In genomic region chr7:18202315-18203045, GRCh38 we compare ENCODE assay signal across 18 cellular contexts.
A peak's percentile ranks its signal among the peaks of the same experiment; 100 is the strongest.
DNase-seq lines count a peak whose midpoint lies in the region; ATAC-seq and TF ChIP-seq lines count a peak whose summit lies in the region.
"Had no signal": no experiment of that assay in that cellular context is flagged by ENCODE, and none has a peak within 500 bp of the region (broad histone marks: within the 10 kb centered on the region; RNA-seq: fewer than 3 reads in every experiment).

No MANE protein-coding gene starts in this region.

- no peak overlapping the region for H3K4me3 ChIP-seq in esophagus muscularis mucosa
- no peak overlapping the region for H3K4me3 ChIP-seq in smooth muscle cell
- no peak overlapping the region for H3K4me3 ChIP-seq in dorsolateral prefrontal cortex
- H3K4me3 ChIP-seq in psoas muscle, result no peak overlapping the region
- H3K4me3 ChIP-seq: adrenal gland had no signal

- no peaks in the 10 kb centered on the region for H3F3A ChIP-seq in smooth muscle cell (ENCODE audit: low read depth)

- DNase-seq in NAMALWA (ENCODE audit: low spot score), result peak; percentile 46
- DNase-seq in esophagus muscularis mucosa (ENCODE audit: extremely low spot score), result no peak
- DNase-seq in smooth muscle cell (lab: John Stamatoyannopoulos, UW; ENCODE audit: unreplicated experiment), result no peak
- no peak for DNase-seq in dorsolateral prefrontal cortex
- DNase-seq in inferior parietal cortex (ENCODE audit: extremely low spot score), result no peak
- DNase-seq in psoas muscle, result no peak
- DNase-seq: activated CD4-positive, alpha-beta T cell treated with anti-CD3 and anti-CD28 coated beads for 4 hours; activated T-cell treated with anti-CD3 and anti-CD28 coated beads, Interleukin-2, amount 50 U/mL, for 48 hours; adrenal gland; EL; naive thymus-derived CD4-positive, alpha-beta T cell; NCI-H345; stimulated activated CD4-positive, alpha-beta T cell treated with anti-CD3 and anti-CD28 coated beads, Interleukin-4, amount 100 ng/mL, for 1 hour; T-helper 17 cell had no signal

- H3K9me3 ChIP-seq in esophagus muscularis mucosa, result no peaks in the 10 kb centered on the region
- H3K9me3 ChIP-seq in smooth muscle cell (replicated peaks; ENCODE audit: low read depth), result no peaks in the 10 kb centered on the region
- H3K9me3 ChIP-seq in psoas muscle, result no peaks in the 10 kb centered on the region
- H3K9me3 ChIP-seq: adrenal gland had no signal

- H3K27ac ChIP-seq in esophagus muscularis mucosa (replicated peaks in 1 of 4) (peak overlapping the region; percentile 16 to 70 (median 68)), smooth muscle cell (ENCODE audit: low read depth) (no peak overlapping the region), dorsolateral prefrontal cortex (no peak overlapping the region), psoas muscle (no peak overlapping the region)
- H3K27ac ChIP-seq: HL-60 had no signal

- no peak overlapping the region for H3K4me2 ChIP-seq in smooth muscle cell

- intact Hi-C loops in esophagus muscularis mucosa (cut with DNase I), result no loop called here
- intact Hi-C loops in dorsolateral prefrontal cortex (cut with DNase I), result no loop called here
- intact Hi-C loops in psoas muscle (cut with DNase I), result no loop called here

- TF ChIP-seq POLR2A in esophagus muscularis mucosa (IDR thresholded peaks at IDR 0.05; ENCODE audit: low read depth), result no peak

- H4K20me1 ChIP-seq in smooth muscle cell (ENCODE audit: low read depth), result no peaks in the 10 kb centered on the region

- TF ChIP-seq CTCF in esophagus muscularis mucosa (IDR thresholded peaks at IDR 0.05) (no peak), smooth muscle cell (IDR thresholded peaks at IDR 0.05; ENCODE audit: borderline replicate concordance, insufficient read depth, poor library complexity, severe bottlenecking) (no peak), dorsolateral prefrontal cortex (IDR thresholded peaks at IDR 0.05 in 54 of 56, conservative IDR thresholded peaks at IDR 0.05 in 2 of 56; ENCODE audit: low read depth in 1 of 56, partially characterized antibody in 56 of 56) (no peak), psoas muscle (IDR thresholded peaks at IDR 0.05) (no peak)

- WGBS in esophagus muscularis mucosa, result 77% methylated on average over 3 of the region's 3 CpGs
- WGBS in smooth muscle cell (ENCODE audit: low lambda C conversion rate), result 95% methylated on average over 3 of the region's 3 CpGs
- WGBS in psoas muscle, 3 donors, result 88 to 90% (median 89%) methylated on average over 3 of the region's 3 CpGs

- ATAC-seq in GM18511 (IDR thresholded peaks at IDR 0.05; ENCODE audit: unreplicated experiment), result peak; percentile 82
- peak; percentile 54 for ATAC-seq in HG02678 (IDR thresholded peaks at IDR 0.05; ENCODE audit: unreplicated experiment)
- no peak for ATAC-seq in psoas muscle
- ATAC-seq: naive thymus-derived CD4-positive, alpha-beta T cell; stimulated activated effector memory CD8-positive, alpha-beta T cell treated with anti-CD3 and anti-CD28 coated beads, Interleukin-12 subunit alpha, Interleukin-12 subunit beta, amount 100 ng/mL, for 72 hours; T-helper 17 cell had no signal

- H3K79me2 ChIP-seq in smooth muscle cell (ENCODE audit: low read depth), result no peaks in the 10 kb centered on the region

- H2AFZ ChIP-seq in smooth muscle cell (ENCODE audit: low read depth), result no peak overlapping the region

- TF ChIP-seq EP300 in esophagus muscularis mucosa (IDR thresholded peaks at IDR 0.05), result no peak

- H3K36me3 ChIP-seq in esophagus muscularis mucosa, result no peaks in the 10 kb centered on the region
- H3K36me3 ChIP-seq in smooth muscle cell (ENCODE audit: low read depth), result no peaks in the 10 kb centered on the region
- no peaks in the 10 kb centered on the region for H3K36me3 ChIP-seq in psoas muscle (ENCODE audit: insufficient read depth in 1 of 2, low read depth in 1 of 2)
- H3K36me3 ChIP-seq: adrenal gland had no signal

- H3K27me3 ChIP-seq in esophagus muscularis mucosa, result no peaks in the 10 kb centered on the region
- no peaks in the 10 kb centered on the region for H3K27me3 ChIP-seq in smooth muscle cell (ENCODE audit: low read depth)
- no peaks in the 10 kb centered on the region for H3K27me3 ChIP-seq in dorsolateral prefrontal cortex
- no peaks in the 10 kb centered on the region for H3K27me3 ChIP-seq in psoas muscle (ENCODE audit: insufficient read depth in 3 of 3, low read length in 2 of 3)
- H3K27me3 ChIP-seq: adrenal gland had no signal

- H3K4me1 ChIP-seq in esophagus muscularis mucosa, result peaks cover 7 to 68% (median 41%) of the 10 kb centered on the region in 4 donors
- no peaks in the 10 kb centered on the region for H3K4me1 ChIP-seq in smooth muscle cell (ENCODE audit: low read depth)
- no peaks in the 10 kb centered on the region for H3K4me1 ChIP-seq in psoas muscle
- H3K4me1 ChIP-seq: adrenal gland had no signal

- H3K9ac ChIP-seq in smooth muscle cell (ENCODE audit: low read depth), result no peak overlapping the region

Comparison
In these comparisons a context has a peak if more than half of its experiments do, and no peak if none do; other contexts are left out.
1. ATAC-seq: peak in GM18511 (single experiment) and HG02678 (single experiment); none in psoas muscle (0 of 4).
2. H3K27ac ChIP-seq: peak in esophagus muscularis mucosa (4 of 4); none in smooth muscle cell (single experiment), dorsolateral prefrontal cortex (0 of 59) and psoas muscle (single experiment).